In genomic region chr2:201408931-201409330, GRCh38 we compare ENCODE assay signal across 28 cellular contexts.
"Had no signal": no experiment of that assay in that cellular context is flagged by ENCODE, and none has a peak within 500 bp of the region (broad histone marks: within the 10 kb centered on the region; RNA-seq: fewer than 3 reads in every experiment).

No MANE protein-coding gene starts in this region.

- H3K27me3 ChIP-seq: body of pancreas, esophagus squamous epithelium, gastroesophageal sphincter had no signal

- H3K27ac ChIP-seq: body of pancreas, epithelial cell of prostate, esophagus squamous epithelium had no signal

- ATAC-seq: activated CD4-positive, alpha-beta T cell treated with anti-CD3 and anti-CD28 coated beads for 36 hours; activated CD8-positive, alpha-beta memory T cell treated with anti-CD3 and anti-CD28 coated beads, Interleukin-2, amount 10 ng/mL, durations not matched to agents 7 days and 5 days; activated CD8-positive, alpha-beta T cell treated with anti-CD3 and anti-CD28 coated beads, Interleukin-2, amount 10 ng/mL, durations not matched to agents 7 days and 5 days; activated naive CD4-positive, alpha-beta T cell treated with anti-CD3 and anti-CD28 coated beads, Interleukin-2, amount 50 U/mL, for 72 hours; body of pancreas; effector memory CD8-positive, alpha-beta T cell; gastroesophageal sphincter had no signal

- H3K9me3 ChIP-seq: body of pancreas, esophagus squamous epithelium, gastroesophageal sphincter had no signal

- H3K36me3 ChIP-seq: esophagus squamous epithelium, gastroesophageal sphincter had no signal

- H3K4me3 ChIP-seq: body of pancreas, esophagus squamous epithelium, gastroesophageal sphincter had no signal

- DNase-seq: activated CD4-positive, alpha-beta memory T cell treated with anti-CD3 and anti-CD28 coated beads for 36 hours; activated CD4-positive, alpha-beta T cell treated with anti-CD3 and anti-CD28 coated beads for 36 hours; activated CD4-positive, alpha-beta T cell treated with anti-CD3 and anti-CD28 coated beads, Interleukin-2, amount 10 ng/mL, durations not matched to agents 24 days and 14 days; activated CD4-positive, CD25-positive, alpha-beta regulatory T cell; activated CD4-positive, CD25-positive, alpha-beta regulatory T cell treated with anti-CD3 and anti-CD28 coated beads, Interleukin-2, amount 50 U/mL, for 72 hours; activated CD8-positive, alpha-beta memory T cell treated with anti-CD3 and anti-CD28 coated beads, Interleukin-2, amount 10 ng/mL, durations not matched to agents 7 days and 5 days; activated CD8-positive, alpha-beta memory T cell treated with anti-CD3 and anti-CD28 coated beads, Interleukin-2, amount 50 U/mL, for 4 hours; activated CD8-positive, alpha-beta T cell treated with anti-CD3 and anti-CD28 coated beads, Interleukin-2, amount 10 ng/mL, durations not matched to agents 7 days and 5 days; activated effector memory CD4-positive, alpha-beta T cell treated with anti-CD3 and anti-CD28 coated beads, Interleukin-2, amount 50 U/mL, for 16 hours; activated naive CD4-positive, alpha-beta T cell treated with anti-CD3 and anti-CD28 coated beads for 36 hours; activated naive CD8-positive, alpha-beta T cell treated with anti-CD3 and anti-CD28 coated beads, Interleukin-2, amount 10 ng/mL, durations not matched to agents 7 days and 5 days; activated T-cell treated with anti-CD3 and anti-CD28 coated beads, Interleukin-2, amount 50 U/mL, for 1 hour; activated T-cell treated with anti-CD3 and anti-CD28 coated beads, Interleukin-2, amount 50 U/mL, for 48 hours; body of pancreas; caudate nucleus; cortex of kidney; dermis blood vessel endothelial cell; effector CD4-positive, alpha-beta T cell; effector memory CD8-positive, alpha-beta T cell; esophagus squamous epithelium; foreskin melanocyte; T-helper 2 cell had no signal

- FAIRE-seq: colon, endometrium, endothelial cell of umbilical vein had no signal
